1 cellular context compared by ENCODE assay signal in the genomic region with DNA sequence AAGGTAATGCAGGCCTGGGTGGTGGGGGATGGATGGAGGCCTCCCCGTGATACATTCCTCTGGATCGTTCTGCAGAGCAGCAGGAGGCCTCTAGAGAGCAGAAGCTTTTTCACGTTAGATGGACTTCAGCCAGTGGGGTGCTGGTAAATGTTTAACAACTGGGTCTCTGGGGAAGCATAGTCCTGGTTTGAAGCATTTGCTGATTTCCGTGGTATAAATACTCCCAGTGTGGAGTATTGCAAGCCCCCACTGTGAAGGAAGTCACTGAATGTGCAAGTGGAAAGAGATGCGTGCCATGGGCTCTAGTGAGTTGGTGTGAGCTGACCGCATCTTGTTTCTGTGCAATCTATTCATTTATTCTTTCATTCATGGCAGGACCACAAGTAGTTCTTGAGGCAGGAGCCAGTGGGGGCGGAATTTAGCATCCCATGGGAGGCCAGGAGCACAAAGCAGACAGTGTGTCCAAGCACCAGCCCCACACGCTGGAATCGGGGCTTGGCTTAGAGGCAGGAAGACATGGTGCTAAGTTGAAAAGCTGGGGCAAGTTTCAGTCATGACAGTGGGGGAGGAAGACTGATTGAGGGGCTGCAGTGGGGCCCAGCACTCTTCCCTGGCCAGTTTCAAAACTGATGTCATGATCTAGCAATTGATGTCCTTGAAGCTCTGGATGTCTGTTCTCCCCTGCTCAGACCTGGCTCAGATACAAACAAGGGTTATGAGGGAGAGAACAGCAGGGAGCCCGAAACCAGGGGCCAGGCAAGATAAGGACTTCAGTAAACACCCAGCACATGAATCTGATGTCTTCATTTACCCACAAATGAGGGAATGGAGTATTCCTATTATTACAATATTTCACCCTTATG.
TF ChIP-seq lines count a peak whose summit lies in the region.

No MANE protein-coding gene starts in this region.

TF ChIP-seq in HepG2, 621 proteins besides CTCF, POLR2A, EP300 and RAD21 (continued from another document):
- TF ChIP-seq, protein P1, sequence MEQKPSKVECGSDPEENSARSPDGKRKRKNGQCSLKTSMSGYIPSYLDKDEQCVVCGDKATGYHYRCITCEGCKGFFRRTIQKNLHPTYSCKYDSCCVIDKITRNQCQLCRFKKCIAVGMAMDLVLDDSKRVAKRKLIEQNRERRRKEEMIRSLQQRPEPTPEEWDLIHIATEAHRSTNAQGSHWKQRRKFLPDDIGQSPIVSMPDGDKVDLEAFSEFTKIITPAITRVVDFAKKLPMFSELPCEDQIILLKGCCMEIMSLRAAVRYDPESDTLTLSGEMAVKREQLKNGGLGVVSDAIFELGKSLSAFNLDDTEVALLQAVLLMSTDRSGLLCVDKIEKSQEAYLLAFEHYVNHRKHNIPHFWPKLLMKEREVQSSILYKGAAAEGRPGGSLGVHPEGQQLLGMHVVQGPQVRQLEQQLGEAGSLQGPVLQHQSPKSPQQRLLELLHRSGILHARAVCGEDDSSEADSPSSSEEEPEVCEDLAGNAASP (CRISPR knock-in tag; IDR thresholded peaks at IDR 0.05; ENCODE audit: borderline replicate concordance) = no peak
- TF ChIP-seq, protein P2, sequence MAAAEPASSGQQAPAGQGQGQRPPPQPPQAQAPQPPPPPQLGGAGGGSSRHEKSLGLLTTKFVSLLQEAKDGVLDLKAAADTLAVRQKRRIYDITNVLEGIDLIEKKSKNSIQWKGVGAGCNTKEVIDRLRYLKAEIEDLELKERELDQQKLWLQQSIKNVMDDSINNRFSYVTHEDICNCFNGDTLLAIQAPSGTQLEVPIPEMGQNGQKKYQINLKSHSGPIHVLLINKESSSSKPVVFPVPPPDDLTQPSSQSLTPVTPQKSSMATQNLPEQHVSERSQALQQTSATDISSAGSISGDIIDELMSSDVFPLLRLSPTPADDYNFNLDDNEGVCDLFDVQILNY (CRISPR knock-in tag; conservative IDR thresholded peaks at IDR 0.05) = no peak
- peak; percentile 37; the same call in 1 of the 2 replicates for TF ChIP-seq MED1 (CRISPR knock-in tag; IDR thresholded peaks at IDR 0.05)
- TF ChIP-seq ZNF775 (CRISPR knock-in tag; IDR thresholded peaks at IDR 0.05; ENCODE audit: borderline replicate concordance) = no peak
- TF ChIP-seq CBFB (CRISPR knock-in tag; IDR thresholded peaks at IDR 0.05) = 0 out of 2 replicates have a peak, but pooled peaks have one; percentile 10
- TF ChIP-seq ZNF546 (CRISPR knock-in tag; conservative IDR thresholded peaks at IDR 0.05) = no peak
- peak; percentile 35; the same call in 1 of the 2 replicates for TF ChIP-seq ZFY (CRISPR knock-in tag; IDR thresholded peaks at IDR 0.05)
- TF ChIP-seq KDM3A (CRISPR knock-in tag; IDR thresholded peaks at IDR 0.05; ENCODE audit: low read depth) = 0 out of 2 replicates have a peak, but pooled peaks have one; percentile 22
- no peak for TF ChIP-seq RCOR2 (CRISPR knock-in tag; IDR thresholded peaks at IDR 0.05)
- TF ChIP-seq ETV6 (CRISPR knock-in tag; conservative IDR thresholded peaks at IDR 0.05) = no peak
- TF ChIP-seq TMF1 (CRISPR knock-in tag; IDR thresholded peaks at IDR 0.05; ENCODE audit: low read depth) = no peak
- TF ChIP-seq, protein P3, sequence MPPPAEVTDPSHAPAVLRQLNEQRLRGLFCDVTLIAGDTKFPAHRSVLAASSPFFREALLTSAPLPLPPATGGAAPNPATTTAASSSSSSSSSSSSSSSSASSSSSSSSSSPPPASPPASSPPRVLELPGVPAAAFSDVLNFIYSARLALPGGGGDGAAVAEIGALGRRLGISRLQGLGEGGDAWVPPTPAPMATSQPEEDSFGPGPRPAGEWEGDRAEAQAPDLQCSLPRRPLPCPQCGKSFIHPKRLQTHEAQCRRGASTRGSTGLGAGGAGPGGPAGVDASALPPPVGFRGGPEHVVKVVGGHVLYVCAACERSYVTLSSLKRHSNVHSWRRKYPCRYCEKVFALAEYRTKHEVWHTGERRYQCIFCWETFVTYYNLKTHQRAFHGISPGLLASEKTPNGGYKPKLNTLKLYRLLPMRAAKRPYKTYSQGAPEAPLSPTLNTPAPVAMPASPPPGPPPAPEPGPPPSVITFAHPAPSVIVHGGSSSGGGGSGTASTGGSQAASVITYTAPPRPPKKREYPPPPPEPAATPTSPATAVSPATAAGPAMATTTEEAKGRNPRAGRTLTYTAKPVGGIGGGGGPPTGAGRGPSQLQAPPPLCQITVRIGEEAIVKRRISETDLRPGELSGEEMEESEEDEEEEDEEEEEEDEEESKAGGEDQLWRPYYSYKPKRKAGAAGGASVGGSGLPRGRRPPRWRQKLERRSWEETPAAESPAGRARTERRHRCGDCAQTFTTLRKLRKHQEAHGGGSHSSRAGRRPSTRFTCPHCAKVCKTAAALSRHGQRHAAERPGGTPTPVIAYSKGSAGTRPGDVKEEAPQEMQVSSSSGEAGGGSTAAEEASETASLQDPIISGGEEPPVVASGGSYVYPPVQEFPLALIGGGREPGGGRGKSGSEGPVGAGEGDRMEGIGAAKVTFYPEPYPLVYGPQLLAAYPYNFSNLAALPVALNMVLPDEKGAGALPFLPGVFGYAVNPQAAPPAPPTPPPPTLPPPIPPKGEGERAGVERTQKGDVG (CRISPR knock-in tag; IDR thresholded peaks at IDR 0.05; ENCODE audit: borderline replicate concordance) = no peak
- TF ChIP-seq, protein P4, sequence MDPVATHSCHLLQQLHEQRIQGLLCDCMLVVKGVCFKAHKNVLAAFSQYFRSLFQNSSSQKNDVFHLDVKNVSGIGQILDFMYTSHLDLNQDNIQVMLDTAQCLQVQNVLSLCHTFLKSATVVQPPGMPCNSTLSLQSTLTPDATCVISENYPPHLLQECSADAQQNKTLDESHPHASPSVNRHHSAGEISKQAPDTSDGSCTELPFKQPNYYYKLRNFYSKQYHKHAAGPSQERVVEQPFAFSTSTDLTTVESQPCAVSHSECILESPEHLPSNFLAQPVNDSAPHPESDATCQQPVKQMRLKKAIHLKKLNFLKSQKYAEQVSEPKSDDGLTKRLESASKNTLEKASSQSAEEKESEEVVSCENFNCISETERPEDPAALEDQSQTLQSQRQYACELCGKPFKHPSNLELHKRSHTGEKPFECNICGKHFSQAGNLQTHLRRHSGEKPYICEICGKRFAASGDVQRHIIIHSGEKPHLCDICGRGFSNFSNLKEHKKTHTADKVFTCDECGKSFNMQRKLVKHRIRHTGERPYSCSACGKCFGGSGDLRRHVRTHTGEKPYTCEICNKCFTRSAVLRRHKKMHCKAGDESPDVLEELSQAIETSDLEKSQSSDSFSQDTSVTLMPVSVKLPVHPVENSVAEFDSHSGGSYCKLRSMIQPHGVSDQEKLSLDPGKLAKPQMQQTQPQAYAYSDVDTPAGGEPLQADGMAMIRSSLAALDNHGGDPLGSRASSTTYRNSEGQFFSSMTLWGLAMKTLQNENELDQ (CRISPR knock-in tag; IDR thresholded peaks at IDR 0.05; ENCODE audit: borderline replicate concordance) = no peak
